18 cellular contexts compared by ENCODE assay signal in genomic region chr4:75030028-75030427, GRCh38.
DNase-seq lines count a peak whose midpoint lies in the region; ATAC-seq, FAIRE-seq and TF ChIP-seq lines count a peak whose summit lies in the region.
"Had no signal": no experiment of that assay in that cellular context is flagged by ENCODE, and none has a peak within 500 bp of the region (broad histone marks: within the 10 kb centered on the region; RNA-seq: fewer than 3 reads in every experiment).

No MANE protein-coding gene starts in this region.

- TF ChIP-seq EP300 in transverse colon (IDR thresholded peaks at IDR 0.05; ENCODE audit: low read depth), result no peak

- H3K79me2 ChIP-seq in OCI-LY3 (ENCODE audit: low read length), result peaks cover 98% of the 10 kb centered on the region

- peak overlapping the region; percentile 45 for H3K9ac ChIP-seq in OCI-LY3 (ENCODE audit: low read length)
- H3K9ac ChIP-seq: GM23248 had no signal

- H3K9me3 Mint-ChIP-seq in glutamatergic neuron (ENCODE audit: unreplicated experiment), result peaks cover 15% of the 10 kb centered on the region

- no peaks in the 10 kb centered on the region for H3K9me3 ChIP-seq in OCI-LY3 (ENCODE audit: insufficient read depth, low read length)
- H3K9me3 ChIP-seq in transverse colon, result no peaks in the 10 kb centered on the region
- no peaks in the 10 kb centered on the region for H3K9me3 ChIP-seq in left ventricle myocardium inferior (replicated peaks)

- H3K27me3 ChIP-seq in OCI-LY3 (ENCODE audit: low read depth, low read length), result no peaks in the 10 kb centered on the region
- no peaks in the 10 kb centered on the region for H3K27me3 ChIP-seq in transverse colon
- H3K27me3 ChIP-seq in left ventricle myocardium inferior (ENCODE audit: low read depth), result no peaks in the 10 kb centered on the region

- H3K36me3 Mint-ChIP-seq in glutamatergic neuron (ENCODE audit: unreplicated experiment), result peaks cover 16% of the 10 kb centered on the region
- H3K36me3 Mint-ChIP-seq: CD4-positive, alpha-beta memory T cell had no signal

- WGBS in transverse colon (ENCODE audit: low coverage in 1 of 2), 2 donors, result 44 to 46% methylated on average over 1 of the region's 1 CpG

- intact Hi-C loops in transverse colon (cut with DNase I; ENCODE audit: low total_unique reads), result no loop called here
- intact Hi-C loops in left ventricle myocardium inferior (cut with micrococcal nuclease), result no loop called here

- H3K27ac ChIP-seq in OCI-LY3 (ENCODE audit: low read length), result peak overlapping the region; percentile 77
- peak overlapping the region; percentile 69 to 79 (median 72) for H3K27ac ChIP-seq in transverse colon
- H3K27ac ChIP-seq in left ventricle myocardium inferior (replicated peaks), result no peak overlapping the region
- H3K27ac ChIP-seq: C4-2B, GM23248 had no signal

- H3K36me3 ChIP-seq in OCI-LY3 (replicated peaks; ENCODE audit: low read depth, low read length), result peaks cover 71% of the 10 kb centered on the region
- no peaks in the 10 kb centered on the region for H3K36me3 ChIP-seq in transverse colon
- H3K36me3 ChIP-seq in left ventricle myocardium inferior, result no peaks in the 10 kb centered on the region

- no peak for TF ChIP-seq POLR2A in transverse colon (IDR thresholded peaks at IDR 0.05)

- no peak for DNase-seq in GM19239 (ENCODE audit: insufficient read length, low spot score)
- DNase-seq in left lobe of liver (ENCODE audit: low spot score), result no peak
- DNase-seq in transverse colon, result no peak
- no peak for DNase-seq in cerebellar cortex (ENCODE audit: low spot score)
- DNase-seq in glutamatergic neuron, result no peak
- no peak for DNase-seq in left ventricle myocardium inferior
- DNase-seq: CD4-positive, alpha-beta memory T cell; COR-L47; DND-41; GDM1; GM23248 had no signal

- H3K4me2 ChIP-seq in OCI-LY3 (ENCODE audit: low read length), result peak overlapping the region; percentile 61

- H3K27me3 Mint-ChIP-seq in glutamatergic neuron (ENCODE audit: unreplicated experiment), result no peaks in the 10 kb centered on the region
- H3K27me3 Mint-ChIP-seq: B cell; CD4-positive, alpha-beta memory T cell had no signal

- peak overlapping the region; percentile 33 for H3K4me3 ChIP-seq in OCI-LY3 (ENCODE audit: low read length)
- no peak overlapping the region for H3K4me3 ChIP-seq in transverse colon
- H3K4me3 ChIP-seq in left ventricle myocardium inferior, result no peak overlapping the region
- H3K4me3 ChIP-seq: GM23248 had no signal

- ATAC-seq in left lobe of liver, result peak; percentile 36
- ATAC-seq: HCT116 had no signal

- H3K27ac Mint-ChIP-seq in glutamatergic neuron (ENCODE audit: unreplicated experiment), result no peak overlapping the region
- H3K27ac Mint-ChIP-seq: B cell; CD4-positive, alpha-beta memory T cell had no signal

- no peak overlapping the region for H2AFZ ChIP-seq in OCI-LY3 (ENCODE audit: low read depth, low read length)
- H2AFZ ChIP-seq: GM23248 had no signal

- peak; percentile 60 for FAIRE-seq in GM19239 (lab: Jason Lieb, UNC)
- FAIRE-seq: A204.1, D721Med, H54 had no signal

- H3K4me1 Mint-ChIP-seq in glutamatergic neuron (ENCODE audit: low read depth, unreplicated experiment), result peaks cover 24% of the 10 kb centered on the region
- H3K4me1 Mint-ChIP-seq: CD4-positive, alpha-beta memory T cell had no signal

- in situ Hi-C loops in transverse colon (cut with MboI; ENCODE audit: low pct_ligation_motif_present in 1 of 4, low pct_unique_long_range_greater_than_20kb in 1 of 4, low sequenced_read_pairs in 3 of 4), result no loop called here

- no peak overlapping the region for H3K4me3 Mint-ChIP-seq in glutamatergic neuron (ENCODE audit: unreplicated experiment)
- H3K4me3 Mint-ChIP-seq: B cell; CD4-positive, alpha-beta memory T cell had no signal

- H4K20me1 ChIP-seq in OCI-LY3 (ENCODE audit: insufficient read depth, low read length), result peaks cover 8% of the 10 kb centered on the region

- TF ChIP-seq CTCF in OCI-LY3 (IDR thresholded peaks at IDR 0.05; ENCODE audit: low read depth, low read length), result no peak
- TF ChIP-seq CTCF in transverse colon (IDR thresholded peaks at IDR 0.05), result no peak
- TF ChIP-seq CTCF in glutamatergic neuron (IDR thresholded peaks at IDR 0.05; ENCODE audit: partially characterized antibody, unreplicated experiment), result no peak
- TF ChIP-seq CTCF in left ventricle myocardium inferior (IDR thresholded peaks at IDR 0.05; ENCODE audit: borderline replicate concordance), result no peak

- H3K4me1 ChIP-seq in OCI-LY3 (ENCODE audit: low read length) (peaks cover 85% of the 10 kb centered on the region), transverse colon (peaks cover 10 to 60% (median 20%) of the 10 kb centered on the region in 4 donors), left ventricle myocardium inferior (peaks cover 22% of the 10 kb centered on the region)
